1 cellular context compared by ENCODE assay signal in the genomic region with DNA sequence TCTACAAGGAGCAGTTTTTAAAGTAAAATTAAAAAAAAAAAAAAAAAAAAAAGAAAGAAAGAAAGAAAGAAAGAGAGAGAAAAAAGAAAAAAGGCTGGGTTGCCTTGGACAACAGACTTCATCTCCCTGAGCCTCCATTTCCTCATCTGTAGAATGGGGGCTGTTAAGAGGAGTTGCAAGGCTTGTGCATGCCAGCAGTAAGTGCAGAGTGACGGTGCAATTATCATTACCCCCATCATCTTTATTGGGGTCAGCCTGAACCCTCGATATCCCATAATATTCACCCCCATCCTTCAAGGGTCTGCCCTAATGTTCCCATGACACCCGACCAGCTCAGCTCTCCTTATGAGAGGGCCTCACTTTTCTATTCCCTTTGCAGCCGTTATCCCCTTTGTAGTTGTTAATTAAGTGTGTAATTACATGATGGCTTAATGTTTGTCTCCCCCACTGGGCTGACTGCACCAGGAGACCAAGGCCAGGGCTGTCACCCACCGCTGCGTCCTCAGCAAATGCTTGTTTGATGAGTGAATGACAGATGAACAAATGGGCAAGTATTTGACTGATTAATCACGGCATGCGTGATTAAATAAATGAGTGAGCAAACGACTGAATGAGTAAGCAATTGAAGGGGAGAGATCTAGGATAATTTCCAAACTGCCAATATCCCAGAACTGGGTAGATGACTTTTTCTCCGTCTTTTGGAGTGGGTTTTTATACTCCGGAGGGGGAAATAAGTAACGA.
TF ChIP-seq lines count a peak whose summit lies in the region.

No MANE protein-coding gene starts in this region.

TF ChIP-seq in GM12878, 131 proteins besides CTCF, POLR2A, EP300 and RAD21:
- TF ChIP-seq TAF1 (IDR thresholded peaks at IDR 0.05; ENCODE audit: borderline replicate concordance, low read depth, low read length) (no peak), CEBPB (IDR thresholded peaks at IDR 0.05; ENCODE audit: borderline replicate concordance in 1 of 2, low read depth in 2 of 2, low read length in 2 of 2) (no peak), POLR2AphosphoS2 (IDR thresholded peaks at IDR 0.05; ENCODE audit: low read depth, low read length) (no peak), HDAC2 (IDR thresholded peaks at IDR 0.05) (no peak), SUPT20H (IDR thresholded peaks at IDR 0.05; ENCODE audit: borderline replicate concordance, control insufficient read depth, low read depth, low read length) (no peak), POU2F2 (IDR thresholded peaks at IDR 0.05; ENCODE audit: borderline replicate concordance, low read depth, low read length) (no peak), NFIC (IDR thresholded peaks at IDR 0.05; ENCODE audit: low read depth, low read length) (no peak), SIN3A (IDR thresholded peaks at IDR 0.05; ENCODE audit: low read depth, low read length) (no peak), HDAC6 (IDR thresholded peaks at IDR 0.05; ENCODE audit: unreplicated experiment) (no peak), TCF7 (IDR thresholded peaks at IDR 0.05; ENCODE audit: borderline replicate concordance) (no peak), HDGF (IDR thresholded peaks at IDR 0.05) (no peak), RAD51 (IDR thresholded peaks at IDR 0.05) (no peak), PML (IDR thresholded peaks at IDR 0.05; ENCODE audit: low read length) (no peak), DPF2 (IDR thresholded peaks at IDR 0.05) (0 out of 2 replicates have a peak, but pooled peaks have one; percentile 12)
- TF ChIP-seq, protein P1, sequence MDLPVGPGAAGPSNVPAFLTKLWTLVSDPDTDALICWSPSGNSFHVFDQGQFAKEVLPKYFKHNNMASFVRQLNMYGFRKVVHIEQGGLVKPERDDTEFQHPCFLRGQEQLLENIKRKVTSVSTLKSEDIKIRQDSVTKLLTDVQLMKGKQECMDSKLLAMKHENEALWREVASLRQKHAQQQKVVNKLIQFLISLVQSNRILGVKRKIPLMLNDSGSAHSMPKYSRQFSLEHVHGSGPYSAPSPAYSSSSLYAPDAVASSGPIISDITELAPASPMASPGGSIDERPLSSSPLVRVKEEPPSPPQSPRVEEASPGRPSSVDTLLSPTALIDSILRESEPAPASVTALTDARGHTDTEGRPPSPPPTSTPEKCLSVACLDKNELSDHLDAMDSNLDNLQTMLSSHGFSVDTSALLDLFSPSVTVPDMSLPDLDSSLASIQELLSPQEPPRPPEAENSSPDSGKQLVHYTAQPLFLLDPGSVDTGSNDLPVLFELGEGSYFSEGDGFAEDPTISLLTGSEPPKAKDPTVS (IDR thresholded peaks at IDR 0.05; ENCODE audit: low read depth, low read length) = no peak
- TF ChIP-seq, protein P2, sequence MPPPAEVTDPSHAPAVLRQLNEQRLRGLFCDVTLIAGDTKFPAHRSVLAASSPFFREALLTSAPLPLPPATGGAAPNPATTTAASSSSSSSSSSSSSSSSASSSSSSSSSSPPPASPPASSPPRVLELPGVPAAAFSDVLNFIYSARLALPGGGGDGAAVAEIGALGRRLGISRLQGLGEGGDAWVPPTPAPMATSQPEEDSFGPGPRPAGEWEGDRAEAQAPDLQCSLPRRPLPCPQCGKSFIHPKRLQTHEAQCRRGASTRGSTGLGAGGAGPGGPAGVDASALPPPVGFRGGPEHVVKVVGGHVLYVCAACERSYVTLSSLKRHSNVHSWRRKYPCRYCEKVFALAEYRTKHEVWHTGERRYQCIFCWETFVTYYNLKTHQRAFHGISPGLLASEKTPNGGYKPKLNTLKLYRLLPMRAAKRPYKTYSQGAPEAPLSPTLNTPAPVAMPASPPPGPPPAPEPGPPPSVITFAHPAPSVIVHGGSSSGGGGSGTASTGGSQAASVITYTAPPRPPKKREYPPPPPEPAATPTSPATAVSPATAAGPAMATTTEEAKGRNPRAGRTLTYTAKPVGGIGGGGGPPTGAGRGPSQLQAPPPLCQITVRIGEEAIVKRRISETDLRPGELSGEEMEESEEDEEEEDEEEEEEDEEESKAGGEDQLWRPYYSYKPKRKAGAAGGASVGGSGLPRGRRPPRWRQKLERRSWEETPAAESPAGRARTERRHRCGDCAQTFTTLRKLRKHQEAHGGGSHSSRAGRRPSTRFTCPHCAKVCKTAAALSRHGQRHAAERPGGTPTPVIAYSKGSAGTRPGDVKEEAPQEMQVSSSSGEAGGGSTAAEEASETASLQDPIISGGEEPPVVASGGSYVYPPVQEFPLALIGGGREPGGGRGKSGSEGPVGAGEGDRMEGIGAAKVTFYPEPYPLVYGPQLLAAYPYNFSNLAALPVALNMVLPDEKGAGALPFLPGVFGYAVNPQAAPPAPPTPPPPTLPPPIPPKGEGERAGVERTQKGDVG (CRISPR knock-in tag; IDR thresholded peaks at IDR 0.05) = no peak
- TF ChIP-seq, protein P3, sequence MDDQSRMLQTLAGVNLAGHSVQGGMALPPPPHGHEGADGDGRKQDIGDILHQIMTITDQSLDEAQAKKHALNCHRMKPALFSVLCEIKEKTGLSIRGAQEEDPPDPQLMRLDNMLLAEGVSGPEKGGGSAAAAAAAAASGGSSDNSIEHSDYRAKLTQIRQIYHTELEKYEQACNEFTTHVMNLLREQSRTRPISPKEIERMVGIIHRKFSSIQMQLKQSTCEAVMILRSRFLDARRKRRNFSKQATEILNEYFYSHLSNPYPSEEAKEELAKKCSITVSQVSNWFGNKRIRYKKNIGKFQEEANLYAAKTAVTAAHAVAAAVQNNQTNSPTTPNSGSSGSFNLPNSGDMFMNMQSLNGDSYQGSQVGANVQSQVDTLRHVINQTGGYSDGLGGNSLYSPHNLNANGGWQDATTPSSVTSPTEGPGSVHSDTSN (IDR thresholded peaks at IDR 0.05; ENCODE audit: insufficient replicate concordance, low read depth, low read length) = peak; percentile 32
- TF ChIP-seq, protein P4, sequence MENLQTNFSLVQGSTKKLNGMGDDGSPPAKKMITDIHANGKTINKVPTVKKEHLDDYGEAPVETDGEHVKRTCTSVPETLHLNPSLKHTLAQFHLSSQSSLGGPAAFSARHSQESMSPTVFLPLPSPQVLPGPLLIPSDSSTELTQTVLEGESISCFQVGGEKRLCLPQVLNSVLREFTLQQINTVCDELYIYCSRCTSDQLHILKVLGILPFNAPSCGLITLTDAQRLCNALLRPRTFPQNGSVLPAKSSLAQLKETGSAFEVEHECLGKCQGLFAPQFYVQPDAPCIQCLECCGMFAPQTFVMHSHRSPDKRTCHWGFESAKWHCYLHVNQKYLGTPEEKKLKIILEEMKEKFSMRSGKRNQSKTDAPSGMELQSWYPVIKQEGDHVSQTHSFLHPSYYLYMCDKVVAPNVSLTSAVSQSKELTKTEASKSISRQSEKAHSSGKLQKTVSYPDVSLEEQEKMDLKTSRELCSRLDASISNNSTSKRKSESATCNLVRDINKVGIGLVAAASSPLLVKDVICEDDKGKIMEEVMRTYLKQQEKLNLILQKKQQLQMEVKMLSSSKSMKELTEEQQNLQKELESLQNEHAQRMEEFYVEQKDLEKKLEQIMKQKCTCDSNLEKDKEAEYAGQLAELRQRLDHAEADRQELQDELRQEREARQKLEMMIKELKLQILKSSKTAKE (IDR thresholded peaks at IDR 0.05; ENCODE audit: low read depth, poor library complexity, severe bottlenecking) = no peak
- TF ChIP-seq, protein P5, sequence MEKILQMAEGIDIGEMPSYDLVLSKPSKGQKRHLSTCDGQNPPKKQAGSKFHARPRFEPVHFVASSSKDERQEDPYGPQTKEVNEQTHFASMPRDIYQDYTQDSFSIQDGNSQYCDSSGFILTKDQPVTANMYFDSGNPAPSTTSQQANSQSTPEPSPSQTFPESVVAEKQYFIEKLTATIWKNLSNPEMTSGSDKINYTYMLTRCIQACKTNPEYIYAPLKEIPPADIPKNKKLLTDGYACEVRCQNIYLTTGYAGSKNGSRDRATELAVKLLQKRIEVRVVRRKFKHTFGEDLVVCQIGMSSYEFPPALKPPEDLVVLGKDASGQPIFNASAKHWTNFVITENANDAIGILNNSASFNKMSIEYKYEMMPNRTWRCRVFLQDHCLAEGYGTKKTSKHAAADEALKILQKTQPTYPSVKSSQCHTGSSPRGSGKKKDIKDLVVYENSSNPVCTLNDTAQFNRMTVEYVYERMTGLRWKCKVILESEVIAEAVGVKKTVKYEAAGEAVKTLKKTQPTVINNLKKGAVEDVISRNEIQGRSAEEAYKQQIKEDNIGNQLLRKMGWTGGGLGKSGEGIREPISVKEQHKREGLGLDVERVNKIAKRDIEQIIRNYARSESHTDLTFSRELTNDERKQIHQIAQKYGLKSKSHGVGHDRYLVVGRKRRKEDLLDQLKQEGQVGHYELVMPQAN (conservative IDR thresholded peaks at IDR 0.05) = 0 out of 2 replicates have a peak, but pooled peaks have one; percentile 9
- TF ChIP-seq, protein P6, sequence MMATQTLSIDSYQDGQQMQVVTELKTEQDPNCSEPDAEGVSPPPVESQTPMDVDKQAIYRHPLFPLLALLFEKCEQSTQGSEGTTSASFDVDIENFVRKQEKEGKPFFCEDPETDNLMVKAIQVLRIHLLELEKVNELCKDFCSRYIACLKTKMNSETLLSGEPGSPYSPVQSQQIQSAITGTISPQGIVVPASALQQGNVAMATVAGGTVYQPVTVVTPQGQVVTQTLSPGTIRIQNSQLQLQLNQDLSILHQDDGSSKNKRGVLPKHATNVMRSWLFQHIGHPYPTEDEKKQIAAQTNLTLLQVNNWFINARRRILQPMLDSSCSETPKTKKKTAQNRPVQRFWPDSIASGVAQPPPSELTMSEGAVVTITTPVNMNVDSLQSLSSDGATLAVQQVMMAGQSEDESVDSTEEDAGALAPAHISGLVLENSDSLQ (IDR thresholded peaks at IDR 0.05) = peak; percentile 87
